ENCODE assay signal across 20 cellular contexts in the genomic region with DNA sequence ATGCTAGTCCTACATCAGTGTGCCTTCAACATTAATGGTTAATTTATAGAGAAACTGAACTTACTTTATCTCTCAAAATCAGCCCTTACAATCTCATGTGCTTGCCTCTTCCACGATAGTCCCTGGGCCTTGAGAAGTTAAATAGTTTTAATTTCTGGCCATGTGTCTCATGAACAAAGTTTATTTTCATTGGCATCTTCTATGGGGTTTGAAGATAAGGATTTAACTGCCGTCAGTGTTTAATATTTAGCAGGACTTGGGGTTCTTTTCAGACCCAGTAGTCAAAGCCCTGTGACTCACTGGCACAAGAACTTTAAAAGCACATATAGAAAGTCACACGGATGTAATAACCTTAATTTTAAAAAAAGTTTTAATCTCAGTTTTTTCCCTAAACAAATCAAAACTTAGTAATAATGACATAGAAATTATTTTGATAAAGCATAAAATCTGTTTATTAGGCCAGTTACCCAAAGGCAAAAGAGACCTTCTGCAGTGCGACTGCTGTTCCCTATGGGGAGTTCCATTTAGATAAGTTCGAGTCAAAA. TPM values are rescaled to one million over a fixed set of nuclear protein-coding genes. Genes with fewer than 3 reads are reported as not detected.
"Had no signal": no experiment of that assay in that cellular context is flagged by ENCODE, and none has a peak within 500 bp of the region (broad histone marks: within the 10 kb centered on the region; RNA-seq: fewer than 3 reads in every experiment).

No MANE protein-coding gene starts in this region.

- FAIRE-seq: keratinocyte had no signal

- DNase-seq: activated CD4-positive, alpha-beta T cell treated with anti-CD3 and anti-CD28 coated beads for 1 hour; activated CD4-positive, alpha-beta T cell treated with anti-CD3 and anti-CD28 coated beads, Interleukin-2, amount 50 U/mL, for 48 hours; activated CD8-positive, alpha-beta memory T cell treated with anti-CD3 and anti-CD28 coated beads, Interleukin-2, amount 10 ng/mL, durations not matched to agents 7 days and 5 days; activated T-cell treated with anti-CD3 and anti-CD28 coated beads, Interleukin-2, amount 50 U/mL, for 24 hours; body of pancreas; cerebellar nuclear complex; dorsolateral prefrontal cortex; gastrocnemius medialis; heart right ventricle; mesendoderm; occipital lobe; psoas muscle; stimulated activated CD4-positive, alpha-beta T cell treated with anti-CD3 and anti-CD28 coated beads, Interleukin-12 subunit alpha, Interleukin-12 subunit beta, amount 100 ng/mL, for 4 hours; stimulated activated naive CD4-positive, alpha-beta T cell; T-helper 9 cell; upper lobe of left lung had no signal

- H3K4me3 Mint-ChIP-seq: activated CD8-positive, alpha-beta memory T cell treated with anti-CD3 and anti-CD28 coated beads, Interleukin-2, amount 10 ng/mL, durations not matched to agents 7 days and 5 days; activated T-cell treated with anti-CD3 and anti-CD28 coated beads, Interleukin-2, amount 50 U/mL, for 24 hours; nephron had no signal

- H3K9me3 ChIP-seq: body of pancreas, esophagus muscularis mucosa, gastrocnemius medialis, psoas muscle, upper lobe of left lung had no signal

- H3K27ac ChIP-seq: body of pancreas, dorsolateral prefrontal cortex, esophagus muscularis mucosa, gastrocnemius medialis, heart right ventricle, psoas muscle, upper lobe of left lung had no signal

- H3K36me3 Mint-ChIP-seq: activated CD8-positive, alpha-beta memory T cell treated with anti-CD3 and anti-CD28 coated beads, Interleukin-2, amount 10 ng/mL, durations not matched to agents 7 days and 5 days had no signal

- H3K4me1 Mint-ChIP-seq: nephron had no signal

- H3K4me3 ChIP-seq: body of pancreas, dorsolateral prefrontal cortex, esophagus muscularis mucosa, gastrocnemius medialis, heart right ventricle, psoas muscle, upper lobe of left lung had no signal

- H3K36me3 ChIP-seq: esophagus muscularis mucosa, gastrocnemius medialis, heart right ventricle, upper lobe of left lung had no signal

- H3K4me1 ChIP-seq: body of pancreas, esophagus muscularis mucosa, gastrocnemius medialis, heart right ventricle, psoas muscle, upper lobe of left lung had no signal

- ATAC-seq: activated CD8-positive, alpha-beta memory T cell treated with anti-CD3 and anti-CD28 coated beads, Interleukin-2, amount 10 ng/mL, durations not matched to agents 7 days and 5 days; body of pancreas; gastrocnemius medialis; heart right ventricle; psoas muscle; sciatic nerve had no signal

- H3K27ac Mint-ChIP-seq: activated CD8-positive, alpha-beta memory T cell treated with anti-CD3 and anti-CD28 coated beads, Interleukin-2, amount 10 ng/mL, durations not matched to agents 7 days and 5 days; activated T-cell treated with anti-CD3 and anti-CD28 coated beads, Interleukin-2, amount 50 U/mL, for 24 hours; nephron had no signal

- H3K9me3 Mint-ChIP-seq: activated T-cell treated with anti-CD3 and anti-CD28 coated beads, Interleukin-2, amount 50 U/mL, for 24 hours had no signal

- H3K27me3 ChIP-seq: body of pancreas, esophagus muscularis mucosa, gastrocnemius medialis, upper lobe of left lung had no signal

RNA-seq across cellular contexts. Expression of gene SMIM9, which starts 19.1 kb away (rescaled TPM):
- total RNA-seq: body of pancreas, esophagus muscularis mucosa, gastrocnemius medialis, occipital lobe, psoas muscle, sciatic nerve had no signal
